In the genomic region with DNA sequence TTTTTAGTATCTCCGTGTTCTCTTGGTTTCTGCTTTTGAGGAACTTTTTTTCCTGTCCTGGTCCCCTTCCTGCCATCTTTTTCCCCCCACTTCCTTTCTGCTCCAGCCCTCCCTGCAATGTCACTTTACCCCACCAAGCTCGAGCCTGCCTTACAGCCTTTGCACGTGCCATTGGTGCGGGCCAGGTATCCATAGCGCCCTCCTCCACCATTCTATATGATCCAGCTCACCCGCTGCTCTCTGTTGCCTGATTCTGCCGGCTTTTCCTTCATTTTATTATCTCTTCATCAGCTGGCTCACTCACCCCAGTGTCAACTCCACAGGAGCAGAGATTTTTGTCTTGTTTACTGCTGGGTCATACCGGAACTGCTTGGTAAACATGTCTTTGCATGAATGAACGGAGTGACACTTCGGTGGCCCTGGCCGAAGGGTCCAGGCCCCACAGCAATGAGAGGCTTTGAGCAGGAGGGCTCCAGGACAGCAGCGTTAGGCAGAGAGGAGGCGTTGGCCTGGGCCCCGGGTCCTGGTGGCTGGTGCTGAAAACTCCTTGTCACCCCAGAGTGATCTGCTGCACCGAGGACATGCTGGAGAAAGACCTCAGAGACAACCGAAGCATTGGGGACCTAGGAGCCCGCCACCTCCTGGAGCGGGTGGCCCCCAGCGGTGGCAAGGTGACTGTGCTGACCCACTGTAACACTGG, we compare ENCODE assay signal across 8 cellular contexts. TPM values are rescaled to one million over a fixed set of nuclear protein-coding genes. Genes with fewer than 3 reads are reported as not detected.
DNase-seq lines count a peak whose midpoint lies in the region; ATAC-seq and TF ChIP-seq lines count a peak whose summit lies in the region.

No MANE protein-coding gene starts in this region.

- H3K4me3 ChIP-seq in SJSA1 (peak overlapping the region; percentile 73), fibroblast of mammary gland (ENCODE audit: control insufficient read depth, low read depth, low read length) (peak overlapping the region; percentile 69), gastrocnemius medialis (peak overlapping the region; percentile 67 to 83 (median 72))

- no peak for TF ChIP-seq POLR2A in gastrocnemius medialis (IDR thresholded peaks at IDR 0.05)

- H3K9me3 ChIP-seq in SJSA1 (replicated peaks) (no peaks in the 10 kb centered on the region; the same call in 1 of the 2 replicates), gastrocnemius medialis (no peaks in the 10 kb centered on the region)

- peaks cover 70% of the 10 kb centered on the region for H3K36me3 ChIP-seq in SJSA1
- H3K36me3 ChIP-seq in gastrocnemius medialis, result peaks cover 0 to 52% of the 10 kb centered on the region in 2 donors

- H3K27ac ChIP-seq in SJSA1, result no peak overlapping the region
- H3K27ac ChIP-seq in gastrocnemius medialis, result peak overlapping the region; percentile 65 to 80 (median 76)

- DNase-seq in GM20000 (ENCODE audit: low spot score), result peak; percentile 35
- DNase-seq in SJSA1 (ENCODE audit: low read depth in 1 of 2, low spot score in 2 of 2), result no peak
- no peak for DNase-seq in fibroblast of mammary gland (ENCODE audit: low read depth)
- no peak for DNase-seq in gastrocnemius medialis
- DNase-seq in NCI-H524 (lab: John Stamatoyannopoulos, UW), result no peak
- DNase-seq in GM13976 (ENCODE audit: low spot score), result no peak
- DNase-seq in SKM-1 (lab: John Stamatoyannopoulos, UW; ENCODE audit: unreplicated experiment), result no peak

- H3K4me1 ChIP-seq in SJSA1 (replicated peaks) (peaks cover 16% of the 10 kb centered on the region), gastrocnemius medialis (peaks cover 8 to 9% of the 10 kb centered on the region in 2 donors)

- TF ChIP-seq CTCF in GM20000 (IDR thresholded peaks at IDR 0.05; ENCODE audit: extremely low read depth, missing control alignments), result no peak
- TF ChIP-seq CTCF in fibroblast of mammary gland (conservative IDR thresholded peaks at IDR 0.05; ENCODE audit: control insufficient read depth, insufficient read depth, low read depth, low read length), result no peak
- no peak for TF ChIP-seq CTCF in gastrocnemius medialis (IDR thresholded peaks at IDR 0.05 in 4 of 5, conservative IDR thresholded peaks at IDR 0.05 in 1 of 5)
- no peak for TF ChIP-seq CTCF in GM13976 (IDR thresholded peaks at IDR 0.05; ENCODE audit: borderline replicate concordance, control extremely low read depth, extremely low read depth, insufficient read depth, missing control alignments)

- ATAC-seq in gastrocnemius medialis (no peak), HG03571 (IDR thresholded peaks at IDR 0.05; ENCODE audit: unreplicated experiment) (no peak)

- H3K27me3 ChIP-seq in SJSA1 (replicated peaks) (no peaks in the 10 kb centered on the region), gastrocnemius medialis (no peaks in the 10 kb centered on the region)

- intact Hi-C loops in gastrocnemius medialis (cut with DNase I; ENCODE audit: low total_unique reads), result loop anchor here (2.0 kb wide), 1 partner anchor 17 kb away; no protein-coding TSS in a partner anchor

- in situ Hi-C loops in gastrocnemius medialis (cut with MboI; ENCODE audit: low sequenced_read_pairs in 4 of 4) (no loop called here), GM13976 (cut with MboI; ENCODE audit: low sequenced_read_pairs, unreplicated experiment) (no loop called here)

RNA-seq across cellular contexts. Expression of a gene that starts 1.2 kb away (rescaled TPM):
- 34.4 and 45.4 TPM in 2 replicates for total RNA-seq in SJSA1 (2014; rRNA removed; shearing (Covaris generic))
- 10 to 100 TPM; 21.1 to 26.1 (median 23.4) TPM for total RNA-seq in gastrocnemius medialis

RNA-seq across cellular contexts. Expression of a gene that starts 8.7 kb away (rescaled TPM):
- 167 and 195 TPM in 2 replicates for total RNA-seq in SJSA1 (2014; rRNA removed; shearing (Covaris generic))
- 100 to 1,000 TPM; 158 to 283 (median 222) TPM for total RNA-seq in gastrocnemius medialis

RNA-seq across cellular contexts. Expression of a gene that starts 29.7 kb away (rescaled TPM):
- 1.9 and 2.9 TPM in 2 replicates for total RNA-seq in SJSA1 (2014; rRNA removed; shearing (Covaris generic))
- total RNA-seq in gastrocnemius medialis, result 1 to 10 TPM; 3.9 to 6.3 (median 5.0) TPM
